ENCODE assay signal across 12 cellular contexts in genomic region chr19:53504903-53505302, GRCh38. TPM values are rescaled to one million over a fixed set of nuclear protein-coding genes. Genes with fewer than 3 reads are reported as not detected.
DNase-seq lines count a peak whose midpoint lies in the region; ATAC-seq and TF ChIP-seq lines count a peak whose summit lies in the region.
"Had no signal": no experiment of that assay in that cellular context is flagged by ENCODE, and none has a peak within 500 bp of the region (broad histone marks: within the 10 kb centered on the region; RNA-seq: fewer than 3 reads in every experiment).

No MANE protein-coding gene starts in this region.

- H3K9me3 Mint-ChIP-seq in MCF 10A (ENCODE audit: unreplicated experiment), result peaks cover 27% of the 10 kb centered on the region
- no peaks in the 10 kb centered on the region for H3K9me3 Mint-ChIP-seq in nephron
- no peaks in the 10 kb centered on the region for H3K9me3 Mint-ChIP-seq in type B pancreatic cell

- H3K4me3 ChIP-seq in breast epithelium (peak overlapping the region; percentile 24 to 55 (median 32)), endocrine pancreas (ENCODE audit: control insufficient read depth, insufficient read depth, low read length) (peak overlapping the region; percentile 24), thyroid gland (replicated peaks in 1 of 3) (no peak overlapping the region)

- POLR2A ChIA-PET in MCF 10A (lab: Yijun Ruan, JAX), result interaction anchor here (0.7 kb wide), 1 partner anchor 272 kb away, joined by 3 read pairs; no protein-coding TSS in a partner anchor

- TF ChIP-seq CTCF in breast epithelium (IDR thresholded peaks at IDR 0.05) (no peak), MCF 10A (IDR thresholded peaks at IDR 0.05; ENCODE audit: unreplicated experiment) (no peak), nephron (IDR thresholded peaks at IDR 0.05; ENCODE audit: unreplicated experiment in 3 of 3) (no peak), type B pancreatic cell (conservative IDR thresholded peaks at IDR 0.05) (no peak), thyroid gland (IDR thresholded peaks at IDR 0.05) (no peak)

- H3K36me3 Mint-ChIP-seq in MCF 10A (ENCODE audit: insufficient read depth, unreplicated experiment), result no peaks in the 10 kb centered on the region
- no peaks in the 10 kb centered on the region for H3K36me3 Mint-ChIP-seq in nephron (ENCODE audit: low read depth)
- H3K36me3 Mint-ChIP-seq in type B pancreatic cell, result no peaks in the 10 kb centered on the region

- no peaks in the 10 kb centered on the region for H3K27me3 ChIP-seq in breast epithelium
- H3K27me3 ChIP-seq in endocrine pancreas (ENCODE audit: control insufficient read depth, insufficient read depth, low read length), result no peaks in the 10 kb centered on the region
- H3K27me3 ChIP-seq in thyroid gland, result no peaks in the 10 kb centered on the region

- H3K4me1 ChIP-seq in breast epithelium (no peaks in the 10 kb centered on the region), endocrine pancreas (ENCODE audit: control insufficient read depth, insufficient read depth, low read length) (no peaks in the 10 kb centered on the region), thyroid gland (no peaks in the 10 kb centered on the region)

- no peak for ATAC-seq in HG02798 (IDR thresholded peaks at IDR 0.05; ENCODE audit: poor library complexity, unreplicated experiment)
- ATAC-seq: activated T-helper 17 cell treated with anti-CD3 and anti-CD28 coated beads, Interleukin-2, amount 50 U/mL, for 72 hours had no signal

- no peaks in the 10 kb centered on the region for H3K27me3 Mint-ChIP-seq in MCF 10A (ENCODE audit: insufficient read depth, unreplicated experiment)
- H3K27me3 Mint-ChIP-seq in nephron (ENCODE audit: low read depth), result no peaks in the 10 kb centered on the region
- peaks cover 3% of the 10 kb centered on the region for H3K27me3 Mint-ChIP-seq in type B pancreatic cell

- H3K27ac ChIP-seq in breast epithelium (peak overlapping the region in 1 of 2 donors; percentile 26), thyroid gland (no peak overlapping the region)

- TF ChIP-seq POLR2A in breast epithelium (IDR thresholded peaks at IDR 0.05) (no peak), thyroid gland (IDR thresholded peaks at IDR 0.05) (no peak)

- DNase-seq in breast epithelium (ENCODE audit: low spot score in 2 of 2) (no peak), MCF 10A (ENCODE audit: unreplicated experiment) (no peak), type B pancreatic cell (ENCODE audit: extremely low spot score, unreplicated experiment) (no peak), DMS53 treated with DMSO at 0.1 percent for 48 hours (lab: John Stamatoyannopoulos, UW; ENCODE audit: unreplicated experiment) (no peak), thyroid gland (no peak)
- DNase-seq: activated CD4-positive, alpha-beta T cell treated with anti-CD3 and anti-CD28 coated beads, Interleukin-2, amount 50 U/mL, for 1 hour; DMS 273 treated with DMSO at 0.1 percent for 48 hours; NCI-H1092 had no signal

- no peak overlapping the region for H3K27ac Mint-ChIP-seq in MCF 10A (ENCODE audit: low read depth, unreplicated experiment)
- H3K27ac Mint-ChIP-seq in nephron, result peak overlapping the region; percentile 81 to 93 (median 85)
- H3K27ac Mint-ChIP-seq in type B pancreatic cell, result no peak overlapping the region
- H3K27ac Mint-ChIP-seq: activated T-helper 17 cell treated with anti-CD3 and anti-CD28 coated beads, Interleukin-2, amount 50 U/mL, for 72 hours had no signal

- no peak overlapping the region for H3K9ac ChIP-seq in endocrine pancreas (ENCODE audit: control insufficient read depth, insufficient read depth, low read length)

- H3K9me3 ChIP-seq in breast epithelium (no peaks in the 10 kb centered on the region), endocrine pancreas (ENCODE audit: control insufficient read depth, low read length) (no peaks in the 10 kb centered on the region), thyroid gland (no peaks in the 10 kb centered on the region)

- WGBS in thyroid gland, 2 donors, result 47 to 54% methylated on average over 7 of the region's 7 CpGs

- no peak overlapping the region for H3K4me3 Mint-ChIP-seq in MCF 10A (ENCODE audit: unreplicated experiment)
- peak overlapping the region; percentile 57 to 82 (median 78) for H3K4me3 Mint-ChIP-seq in nephron
- peak overlapping the region; percentile 69 for H3K4me3 Mint-ChIP-seq in type B pancreatic cell
- H3K4me3 Mint-ChIP-seq: activated T-helper 17 cell treated with anti-CD3 and anti-CD28 coated beads, Interleukin-2, amount 50 U/mL, for 72 hours had no signal

- CTCF ChIA-PET in MCF 10A (lab: Yijun Ruan, JAX), result interaction anchor here (0.6 kb wide), 1 partner anchor 653 kb away, joined by 3 read pairs; no protein-coding TSS in a partner anchor

- intact Hi-C loops in breast epithelium (cut with DNase I; ENCODE audit: low total_unique reads) (no loop called here), MCF 10A (cut with micrococcal nuclease) (no loop called here), thyroid gland (cut with DNase I) (no loop called here)

- H3K4me1 Mint-ChIP-seq in MCF 10A (ENCODE audit: insufficient read depth, unreplicated experiment) (no peaks in the 10 kb centered on the region), nephron (peaks cover 26% of the 10 kb centered on the region), type B pancreatic cell (ENCODE audit: unreplicated experiment) (peaks cover 15% of the 10 kb centered on the region)
- H3K4me1 Mint-ChIP-seq: activated T-helper 17 cell treated with anti-CD3 and anti-CD28 coated beads, Interleukin-2, amount 50 U/mL, for 72 hours had no signal

- BruUV-seq in MCF 10A (replicated peaks; lab: Mats Ljungman, UMichigan), result no TSS peak

- H3K36me3 ChIP-seq in breast epithelium, result no peaks in the 10 kb centered on the region
- no peaks in the 10 kb centered on the region for H3K36me3 ChIP-seq in endocrine pancreas (ENCODE audit: control insufficient read depth, insufficient read depth, low read length)
- no peaks in the 10 kb centered on the region for H3K36me3 ChIP-seq in thyroid gland

RNA-seq across cellular contexts. Expression of gene ZNF331, which starts 33.0 kb away (rescaled TPM):
- total RNA-seq in breast epithelium (10 to 100 TPM; 19.5 to 84.4 (median 46.5) TPM), MCF 10A (2022) (5.8 and 7.7 TPM in 2 replicates), type B pancreatic cell (ENCODE audit: low replicate concordance) (13.7 and 25.7 TPM in 2 replicates), thyroid gland (10 to 100 TPM; 31.0 to 52.5 (median 38.2) TPM)

RNA-seq across cellular contexts. Expression of gene ZNF813, which starts 37.4 kb away (rescaled TPM):
- total RNA-seq in breast epithelium (1 to 10 TPM; 3.3 to 7.0 (median 3.4) TPM), MCF 10A (2022) (0.61 and 2.0 TPM in 2 replicates), type B pancreatic cell (ENCODE audit: low replicate concordance) (7.6 and 10.6 TPM in 2 replicates), thyroid gland (1 to 10 TPM; 4.3 to 7.5 (median 5.4) TPM)

Comparison
In these comparisons a context has a peak if more than half of its experiments do, and no peak if none do; other contexts are left out.
1. H3K4me3 ChIP-seq: peak in breast epithelium (3 of 3) and endocrine pancreas (single experiment); none in thyroid gland (0 of 3).
2. H3K27ac Mint-ChIP-seq: peak in nephron (3 of 3); none in MCF 10A (single experiment) and type B pancreatic cell (single experiment).